Comparison of ENCODE assay signal across 8 cellular contexts in genomic region chr20:47357296-47358051, GRCh38. TPM values are rescaled to one million over a fixed set of nuclear protein-coding genes. Genes with fewer than 3 reads are reported as not detected.
DNase-seq lines count a peak whose midpoint lies in the region; ATAC-seq and TF ChIP-seq lines count a peak whose summit lies in the region.

No MANE protein-coding gene starts in this region.

- no peak overlapping the region for H3K4me2 ChIP-seq in mesendoderm (ENCODE audit: low read length)

- peak overlapping the region; percentile 86 for H3K9ac ChIP-seq in mesendoderm (ENCODE audit: low read length)

- peak overlapping the region; percentile 97 for H2AK5ac ChIP-seq in mesendoderm (ENCODE audit: low read length)

- H3K4me1 ChIP-seq in mesendoderm (ENCODE audit: control insufficient read depth, low read depth, low read length) = peaks cover 54% of the 10 kb centered on the region

- H3K27ac Mint-ChIP-seq in activated CD4-positive, alpha-beta memory T cell treated with anti-CD3 and anti-CD28 coated beads for 36 hours = peak overlapping the region; percentile 98

- H4K5ac ChIP-seq in mesendoderm (ENCODE audit: low read length) = peak overlapping the region; percentile 61

- H3K27ac ChIP-seq in 22Rv1 (peak overlapping the region; percentile 100), mesendoderm (ENCODE audit: low read depth, low read length) (peak overlapping the region; percentile 98)

- H3K18ac ChIP-seq in mesendoderm (ENCODE audit: low read length) = peak overlapping the region; percentile 100

- H3K36me3 Mint-ChIP-seq in activated CD4-positive, alpha-beta memory T cell treated with anti-CD3 and anti-CD28 coated beads for 36 hours = peaks cover 13% of the 10 kb centered on the region

- peak overlapping the region; percentile 96 for H3K4me3 Mint-ChIP-seq in activated CD4-positive, alpha-beta memory T cell treated with anti-CD3 and anti-CD28 coated beads for 36 hours

- H3K36me3 ChIP-seq in mesendoderm (ENCODE audit: control insufficient read depth, insufficient read depth, low read length) = no peaks in the 10 kb centered on the region

- H3K9me3 Mint-ChIP-seq in activated CD4-positive, alpha-beta memory T cell treated with anti-CD3 and anti-CD28 coated beads for 36 hours = no peaks in the 10 kb centered on the region

- TF ChIP-seq CTCF in 22Rv1 (IDR thresholded peaks at IDR 0.05) = no peak

- peaks cover 43% of the 10 kb centered on the region for H3K79me2 ChIP-seq in mesendoderm (ENCODE audit: control insufficient read depth, insufficient read depth, low read length)

- POLR2A ChIA-PET in activated CD4-positive, alpha-beta memory T cell treated with anti-CD3 and anti-CD28 coated beads for 36 hours (lab: Charles Lee) = interaction anchor here (1.1 to 2.6 kb wide), 5 partner anchors 12 to 84 kb away, joined by 3 to 26 read pairs (median 5); no protein-coding TSS in a partner anchor

- H3K27me3 Mint-ChIP-seq in activated CD4-positive, alpha-beta memory T cell treated with anti-CD3 and anti-CD28 coated beads for 36 hours = no peaks in the 10 kb centered on the region

- DNase-seq in NCI-H510A treated with DMSO at 0.1 percent for 48 hours (lab: John Stamatoyannopoulos, UW) = peak; percentile 90
- peak; percentile 73 for DNase-seq in activated CD4-positive, alpha-beta memory T cell treated with anti-CD3 and anti-CD28 coated beads for 36 hours
- DNase-seq in effector CD8-positive, alpha-beta T cell (lab: John Stamatoyannopoulos, UW) = peak; percentile 30
- DNase-seq in mesendoderm = peak; percentile 99
- peak; percentile 32 for DNase-seq in stimulated activated CD8-positive, alpha-beta memory T cell treated with anti-CD3 and anti-CD28 coated beads, Interleukin-12 subunit alpha, Interleukin-12 subunit beta, amount 100 ng/mL, for 24 hours (ENCODE audit: extremely low read depth)

- peak overlapping the region; percentile 92 for H2BK5ac ChIP-seq in mesendoderm (ENCODE audit: low read length)

- H4K8ac ChIP-seq in mesendoderm (ENCODE audit: low read depth, low read length) = peak overlapping the region; percentile 99

- H3K27me3 ChIP-seq in mesendoderm (ENCODE audit: insufficient read depth, low read length, poor library complexity) = no peaks in the 10 kb centered on the region

- peak overlapping the region; percentile 48 for H3K23ac ChIP-seq in mesendoderm (ENCODE audit: low read length)

- no peak overlapping the region for H3K4me3 ChIP-seq in mesendoderm (ENCODE audit: low read length)

- ATAC-seq in GM18861 (IDR thresholded peaks at IDR 0.05; ENCODE audit: unreplicated experiment) (peak; percentile 36), HG03139 (IDR thresholded peaks at IDR 0.05; ENCODE audit: unreplicated experiment) (peak; percentile 53)

- no CpG with 5 or more reads among the region's 30 CpGs for WGBS in mesendoderm (ENCODE audit: extremely low coverage, insufficient coverage, low lambda C conversion rate)

- H3K79me1 ChIP-seq in mesendoderm (ENCODE audit: low read length) = peaks cover 2% of the 10 kb centered on the region

- peak overlapping the region; percentile 100 for H3K4ac ChIP-seq in mesendoderm (ENCODE audit: low read depth, low read length)

- peak overlapping the region; percentile 86 for H2BK15ac ChIP-seq in mesendoderm (replicated peaks; ENCODE audit: low read depth)

- H2BK120ac ChIP-seq in mesendoderm (ENCODE audit: low read depth, low read length) = peak overlapping the region; percentile 100

- H3K56ac ChIP-seq in mesendoderm (ENCODE audit: low read length) = peak overlapping the region; percentile 98

- H3K4me1 Mint-ChIP-seq in activated CD4-positive, alpha-beta memory T cell treated with anti-CD3 and anti-CD28 coated beads for 36 hours (ENCODE audit: low read depth) = peaks cover 35% of the 10 kb centered on the region

- CTCF ChIA-PET in activated CD4-positive, alpha-beta memory T cell treated with anti-CD3 and anti-CD28 coated beads for 36 hours (lab: Charles Lee) = interaction anchor here (0.9 to 6.9 kb wide), 7 partner anchors 26 to 263 kb away, joined by 3 to 92 read pairs (median 5); partner anchors contain the start of gene NCOA3

- intact Hi-C loops in activated CD4-positive, alpha-beta memory T cell treated with anti-CD3 and anti-CD28 coated beads for 36 hours (cut with micrococcal nuclease) = loop anchor here (2.0 kb wide), 1 partner anchor 55 kb away; no protein-coding TSS in a partner anchor

RNA-seq across cellular contexts. Expression of gene ZMYND8, which starts 1.0 kb away (rescaled TPM):
- 10 to 100 TPM; 28.1 to 29.6 TPM for total RNA-seq in activated CD4-positive, alpha-beta memory T cell treated with anti-CD3 and anti-CD28 coated beads for 36 hours
- polyA plus RNA-seq in mesendoderm (2013, experiment 1 of 2) = 29.6 TPM
- 30.9 TPM for polyA plus RNA-seq in mesendoderm (2013, experiment 2 of 2)

Comparison
In these comparisons a context has a peak if more than half of its experiments do, and no peak if none do; other contexts are left out.
1. DNase-seq: peak in every context shown above with its lines; median percentile 99 in mesendoderm; 90 in NCI-H510A treated with DMSO at 0.1 percent for 48 hours; 73 in activated CD4-positive, alpha-beta memory T cell treated with anti-CD3 and anti-CD28 coated beads for 36 hours; 32 in stimulated activated CD8-positive, alpha-beta memory T cell treated with anti-CD3 and anti-CD28 coated beads, Interleukin-12 subunit alpha, Interleukin-12 subunit beta, amount 100 ng/mL, for 24 hours; 30 in effector CD8-positive, alpha-beta T cell.